Comparison of ENCODE assay signal across 17 cellular contexts in the genomic region with DNA sequence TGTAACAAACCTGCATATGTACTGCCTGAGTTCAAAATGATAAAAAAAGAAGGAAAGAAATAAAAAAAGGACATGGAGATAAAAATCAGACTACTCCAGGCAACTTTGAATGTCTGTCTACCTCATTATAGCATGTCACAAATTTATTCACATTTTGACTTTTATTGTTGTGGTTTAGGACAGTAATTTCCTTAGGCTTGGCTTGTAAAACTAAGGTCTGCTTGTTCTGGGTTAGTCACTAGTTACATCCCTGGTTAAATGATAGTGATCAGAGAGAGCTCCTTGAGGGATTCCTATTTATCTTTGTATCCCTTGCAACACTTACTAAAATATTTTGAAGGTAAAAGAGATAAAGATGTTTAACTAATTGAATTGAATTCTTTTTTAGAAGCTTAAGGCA. TPM values are rescaled to one million over a fixed set of nuclear protein-coding genes. Genes with fewer than 3 reads are reported as not detected.
DNase-seq lines count a peak whose midpoint lies in the region; ATAC-seq, FAIRE-seq and TF ChIP-seq lines count a peak whose summit lies in the region.
"Had no signal": no experiment of that assay in that cellular context is flagged by ENCODE, and none has a peak within 500 bp of the region (broad histone marks: within the 10 kb centered on the region; RNA-seq: fewer than 3 reads in every experiment).

No MANE protein-coding gene starts in this region.

- H3K4me3 ChIP-seq in astrocyte (ENCODE audit: insufficient read depth, low read depth, low read length), result no peak overlapping the region
- H3K4me3 ChIP-seq in naive thymus-derived CD4-positive, alpha-beta T cell (ENCODE audit: low read length), result no peak overlapping the region
- H3K4me3 ChIP-seq: HAP-1 had no signal

- H3K36me3 Mint-ChIP-seq in astrocyte (ENCODE audit: low read depth, unreplicated experiment), result no peaks in the 10 kb centered on the region
- peaks cover 0 to 9% (median 0%) of the 10 kb centered on the region in 5 donors for H3K36me3 Mint-ChIP-seq in naive thymus-derived CD4-positive, alpha-beta T cell

- ATAC-seq in naive thymus-derived CD4-positive, alpha-beta T cell, result no peak
- ATAC-seq in HG03571 (IDR thresholded peaks at IDR 0.05; ENCODE audit: unreplicated experiment), result no peak
- ATAC-seq: HepG2 had no signal

- no peaks in the 10 kb centered on the region for H3K27me3 Mint-ChIP-seq in astrocyte (ENCODE audit: low read depth, unreplicated experiment)
- no peaks in the 10 kb centered on the region for H3K27me3 Mint-ChIP-seq in naive thymus-derived CD4-positive, alpha-beta T cell
- H3K27me3 Mint-ChIP-seq: CD8-positive, alpha-beta memory T cell had no signal

- H2AFZ ChIP-seq in astrocyte (ENCODE audit: low read depth, low read length), result no peak overlapping the region

- TF ChIP-seq CTCF in 22Rv1 (IDR thresholded peaks at IDR 0.05) (no peak), astrocyte (IDR thresholded peaks at IDR 0.05; ENCODE audit: insufficient read depth, low read depth, low read length) (no peak)

- peak; percentile 13 for FAIRE-seq in astrocyte (lab: Jason Lieb, UNC)
- FAIRE-seq: H1, HepG2, HTR-8/SVneo had no signal

- POLR2A ChIA-PET in naive thymus-derived CD4-positive, alpha-beta T cell (lab: Charles Lee), result interaction anchor here (0.7 to 1.0 kb wide), 2 partner anchors 11 to 43 kb away, joined by 3 to 4 read pairs; a partner anchor contains a TSS

- H3K4me3 Mint-ChIP-seq in astrocyte (ENCODE audit: unreplicated experiment), result no peak overlapping the region
- H3K4me3 Mint-ChIP-seq in naive thymus-derived CD4-positive, alpha-beta T cell, result peak overlapping the region in 1 of 10 donors; percentile 15

- intact Hi-C loops in naive thymus-derived CD4-positive, alpha-beta T cell (cut with micrococcal nuclease), result loop anchor here (2.0 to 10.0 kb wide), 7 partner anchors 122 to 1285 kb away; no protein-coding TSS in a partner anchor

- peak; percentile 36 for DNase-seq in KBM-7
- no peak for DNase-seq in astrocyte (ENCODE audit: low read depth)
- no peak for DNase-seq in naive thymus-derived CD4-positive, alpha-beta T cell
- DNase-seq in NCI-H226, result no peak
- DNase-seq in medulla oblongata (ENCODE audit: extremely low spot score), result no peak
- DNase-seq: BE2C, Caco-2, DMS53, GF-D8 had no signal

- no peaks in the 10 kb centered on the region for H3K79me2 ChIP-seq in astrocyte (ENCODE audit: insufficient read depth, low read length)

- H3K27me3 ChIP-seq in astrocyte (ENCODE audit: insufficient read depth, low read length), result no peaks in the 10 kb centered on the region
- no peaks in the 10 kb centered on the region for H3K27me3 ChIP-seq in naive thymus-derived CD4-positive, alpha-beta T cell (ENCODE audit: control insufficient read depth in 2 of 2, insufficient read depth in 2 of 2, low read length in 2 of 2)
- H3K27me3 ChIP-seq: BE2C had no signal

- H3K9me3 Mint-ChIP-seq in astrocyte (ENCODE audit: unreplicated experiment), result no peaks in the 10 kb centered on the region
- H3K9me3 Mint-ChIP-seq in naive thymus-derived CD4-positive, alpha-beta T cell, result peaks cover 0 to 13% (median 4%) of the 10 kb centered on the region in 11 donors

- CTCF ChIA-PET in naive thymus-derived CD4-positive, alpha-beta T cell (lab: Charles Lee), result no interaction called here

- H3K36me3 ChIP-seq in astrocyte (ENCODE audit: insufficient read depth, low read length), result no peaks in the 10 kb centered on the region
- H3K36me3 ChIP-seq in naive thymus-derived CD4-positive, alpha-beta T cell (ENCODE audit: control insufficient read depth in 2 of 3, insufficient read depth in 3 of 3, low read length in 3 of 3), result no peaks in the 10 kb centered on the region
- H3K36me3 ChIP-seq: BE2C, HAP-1 had no signal

- peak overlapping the region; percentile 88 for H3K27ac ChIP-seq in 22Rv1
- H3K27ac ChIP-seq in astrocyte (ENCODE audit: low read depth, low read length), result no peak overlapping the region
- no peak overlapping the region for H3K27ac ChIP-seq in naive thymus-derived CD4-positive, alpha-beta T cell (ENCODE audit: low read depth, low read length)
- H3K27ac ChIP-seq: C4-2B had no signal

- H3K4me1 Mint-ChIP-seq in astrocyte (ENCODE audit: low read depth, unreplicated experiment), result no peaks in the 10 kb centered on the region
- peaks cover 19 to 53% (median 34%) of the 10 kb centered on the region in 7 donors for H3K4me1 Mint-ChIP-seq in naive thymus-derived CD4-positive, alpha-beta T cell

- no peaks in the 10 kb centered on the region for H3K9me3 ChIP-seq in astrocyte (ENCODE audit: insufficient read depth, low read depth, low read length)
- H3K9me3 ChIP-seq in naive thymus-derived CD4-positive, alpha-beta T cell (ENCODE audit: control insufficient read depth in 2 of 3, low read length in 3 of 3), result no peaks in the 10 kb centered on the region
- H3K9me3 ChIP-seq: BE2C, Caco-2, HAP-1 had no signal

- H3K4me1 ChIP-seq in astrocyte (ENCODE audit: insufficient read depth, low read length), result no peaks in the 10 kb centered on the region
- H3K4me1 ChIP-seq in naive thymus-derived CD4-positive, alpha-beta T cell (ENCODE audit: control insufficient read depth in 2 of 2, insufficient read depth in 2 of 2, low read length in 2 of 2), result peaks cover 0 to 3% of the 10 kb centered on the region in 2 donors
- H3K4me1 ChIP-seq: BE2C, Caco-2, HAP-1 had no signal

- H3K4me2 ChIP-seq in astrocyte (ENCODE audit: low read length), result no peak overlapping the region

- H4K20me1 ChIP-seq in astrocyte (ENCODE audit: insufficient read depth, low read length), result no peaks in the 10 kb centered on the region

- in situ Hi-C loops in KBM-7 (cut with MboI; ENCODE audit: low pct_unique_long_range_greater_than_20kb, low sequenced_read_pairs), result no loop called here

- no peak overlapping the region for H3K9ac ChIP-seq in astrocyte (ENCODE audit: low read length)

- H3K27ac Mint-ChIP-seq in astrocyte (ENCODE audit: unreplicated experiment), result no peak overlapping the region
- H3K27ac Mint-ChIP-seq in naive thymus-derived CD4-positive, alpha-beta T cell, result peak overlapping the region in 5 of 9 donors; percentile 16 to 48 (median 19)

RNA-seq across cellular contexts. Expression of a gene that starts 42.5 kb away (rescaled TPM):
- total RNA-seq in astrocyte, result 40.7 and 54.1 TPM in 2 replicates
- 100 to 1,000 TPM; 109 to 170 (median 154) TPM for total RNA-seq in naive thymus-derived CD4-positive, alpha-beta T cell
- polyA plus RNA-seq in naive thymus-derived CD4-positive, alpha-beta T cell, result 100 to 1,000 TPM; 639 to 837 TPM
- total RNA-seq: Caco-2, HepG2 had no signal
- polyA plus RNA-seq: HepG2 had no signal
